8 cellular contexts compared by ENCODE assay signal in the genomic region with DNA sequence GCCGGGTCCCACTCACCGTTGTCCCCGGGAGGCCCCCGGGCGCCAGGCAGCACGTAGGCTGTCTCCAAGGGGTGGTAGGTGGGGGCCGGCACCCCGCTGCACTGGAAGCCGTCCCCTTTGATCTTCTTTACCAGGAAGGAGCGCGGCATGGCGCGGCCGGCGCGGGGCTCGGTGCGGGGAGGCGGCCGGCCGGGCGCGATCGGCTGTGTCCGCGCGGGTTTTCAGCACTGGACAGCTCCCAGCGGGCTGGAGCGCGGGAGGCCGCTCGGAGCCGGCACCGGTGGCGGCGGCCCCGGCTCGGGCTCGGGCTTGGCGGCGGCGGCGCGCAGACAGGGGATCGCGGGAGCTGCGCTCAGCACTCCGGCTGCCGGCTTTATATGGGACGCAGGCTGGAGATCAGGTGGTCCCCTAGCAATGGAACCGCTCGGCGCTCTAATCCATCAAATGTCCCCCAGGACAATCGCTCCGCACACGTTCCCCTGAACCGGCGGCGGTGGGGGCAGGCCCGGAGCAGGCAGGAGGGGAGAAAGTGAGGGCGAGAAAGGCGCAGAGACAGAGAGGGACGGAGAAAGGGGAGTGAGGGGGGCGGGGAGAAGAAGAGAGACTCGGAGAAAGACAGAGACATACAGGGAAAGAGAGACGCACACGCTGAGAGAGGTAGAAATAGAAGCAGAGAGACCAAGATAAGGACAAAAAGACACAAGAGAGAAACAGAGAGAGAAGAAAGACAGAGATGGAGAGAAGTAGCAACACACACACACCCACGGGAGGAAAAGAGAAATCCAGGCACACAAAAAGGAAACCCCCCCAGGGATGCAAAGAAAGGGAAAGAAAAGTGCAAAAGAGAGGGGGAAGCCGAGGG.
DNase-seq lines count a peak whose midpoint lies in the region; ATAC-seq and TF ChIP-seq lines count a peak whose summit lies in the region.

A gene (minus strand): TSS at position 350 of the 862 bp plus-strand sequence. CDS start 201 bp downstream, at position 149.

- no peak for TF ChIP-seq EP300 in Ishikawa (IDR thresholded peaks at IDR 0.05; ENCODE audit: borderline replicate concordance)

- peak in 13 of 14 donors; percentile 13 to 86 (median 29) for DNase-seq in C1 segment of cervical spinal cord (lab: John Stamatoyannopoulos, UW)
- peak; percentile 14 to 30 (median 26) for DNase-seq in activated CD4-positive, CD25-positive, alpha-beta regulatory T cell (lab: John Stamatoyannopoulos, UW)
- DNase-seq in cardiac fibroblast (ENCODE audit: low read depth in 2 of 2) = peak; percentile 53 to 80
- DNase-seq in islet precursor cell = peak; percentile 90
- peak; percentile 38 to 53 (median 39) for DNase-seq in stimulated activated CD4-positive, alpha-beta T cell treated with anti-CD3 and anti-CD28 coated beads, Interleukin-1b, Interleukin-23, amount 100 ng/mL, for 24 hours (ENCODE audit: low read depth in 4 of 4, low spot score in 1 of 4)

- TF ChIP-seq RAD21 in Ishikawa (IDR thresholded peaks at IDR 0.05; ENCODE audit: low read depth) = no peak

- no peak for TF ChIP-seq CTCF in cardiac fibroblast (IDR thresholded peaks at IDR 0.05; ENCODE audit: low read depth, low read length)

- no peak for ATAC-seq in GM18873 (IDR thresholded peaks at IDR 0.05; ENCODE audit: low FRiP score, unreplicated experiment)
- no peak for ATAC-seq in GM21526 (IDR thresholded peaks at IDR 0.05; ENCODE audit: low FRiP score, unreplicated experiment)

- H3K4me3 ChIP-seq in cardiac fibroblast (replicated peaks in 1 of 2; ENCODE audit: low read depth in 2 of 2, low read length in 2 of 2) = no peak within 1 kb of the TSS

TF ChIP-seq in Ishikawa, 13 proteins besides CTCF, POLR2A, EP300 and RAD21:
- TF ChIP-seq TAF1 (IDR thresholded peaks at IDR 0.05; ENCODE audit: low read depth) (no peak), EGR1 (IDR thresholded peaks at IDR 0.05) (no peak), CEBPB (IDR thresholded peaks at IDR 0.05) (no peak)
- TF ChIP-seq, protein P1, sequence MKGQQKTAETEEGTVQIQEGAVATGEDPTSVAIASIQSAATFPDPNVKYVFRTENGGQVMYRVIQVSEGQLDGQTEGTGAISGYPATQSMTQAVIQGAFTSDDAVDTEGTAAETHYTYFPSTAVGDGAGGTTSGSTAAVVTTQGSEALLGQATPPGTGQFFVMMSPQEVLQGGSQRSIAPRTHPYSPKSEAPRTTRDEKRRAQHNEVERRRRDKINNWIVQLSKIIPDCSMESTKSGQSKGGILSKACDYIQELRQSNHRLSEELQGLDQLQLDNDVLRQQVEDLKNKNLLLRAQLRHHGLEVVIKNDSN (IDR thresholded peaks at IDR 0.05) = no peak
- TF ChIP-seq, protein P2, sequence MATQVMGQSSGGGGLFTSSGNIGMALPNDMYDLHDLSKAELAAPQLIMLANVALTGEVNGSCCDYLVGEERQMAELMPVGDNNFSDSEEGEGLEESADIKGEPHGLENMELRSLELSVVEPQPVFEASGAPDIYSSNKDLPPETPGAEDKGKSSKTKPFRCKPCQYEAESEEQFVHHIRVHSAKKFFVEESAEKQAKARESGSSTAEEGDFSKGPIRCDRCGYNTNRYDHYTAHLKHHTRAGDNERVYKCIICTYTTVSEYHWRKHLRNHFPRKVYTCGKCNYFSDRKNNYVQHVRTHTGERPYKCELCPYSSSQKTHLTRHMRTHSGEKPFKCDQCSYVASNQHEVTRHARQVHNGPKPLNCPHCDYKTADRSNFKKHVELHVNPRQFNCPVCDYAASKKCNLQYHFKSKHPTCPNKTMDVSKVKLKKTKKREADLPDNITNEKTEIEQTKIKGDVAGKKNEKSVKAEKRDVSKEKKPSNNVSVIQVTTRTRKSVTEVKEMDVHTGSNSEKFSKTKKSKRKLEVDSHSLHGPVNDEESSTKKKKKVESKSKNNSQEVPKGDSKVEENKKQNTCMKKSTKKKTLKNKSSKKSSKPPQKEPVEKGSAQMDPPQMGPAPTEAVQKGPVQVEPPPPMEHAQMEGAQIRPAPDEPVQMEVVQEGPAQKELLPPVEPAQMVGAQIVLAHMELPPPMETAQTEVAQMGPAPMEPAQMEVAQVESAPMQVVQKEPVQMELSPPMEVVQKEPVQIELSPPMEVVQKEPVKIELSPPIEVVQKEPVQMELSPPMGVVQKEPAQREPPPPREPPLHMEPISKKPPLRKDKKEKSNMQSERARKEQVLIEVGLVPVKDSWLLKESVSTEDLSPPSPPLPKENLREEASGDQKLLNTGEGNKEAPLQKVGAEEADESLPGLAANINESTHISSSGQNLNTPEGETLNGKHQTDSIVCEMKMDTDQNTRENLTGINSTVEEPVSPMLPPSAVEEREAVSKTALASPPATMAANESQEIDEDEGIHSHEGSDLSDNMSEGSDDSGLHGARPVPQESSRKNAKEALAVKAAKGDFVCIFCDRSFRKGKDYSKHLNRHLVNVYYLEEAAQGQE (IDR thresholded peaks at IDR 0.05; ENCODE audit: low read depth) = peak; percentile 93

Comparison
In these comparisons a context has a peak if more than half of its experiments do, and no peak if none do; other contexts are left out.
1. DNase-seq: peak in every context shown above with its lines; median percentile 90 in islet precursor cell; 66 in cardiac fibroblast; 39 in stimulated activated CD4-positive, alpha-beta T cell treated with anti-CD3 and anti-CD28 coated beads, Interleukin-1b, Interleukin-23, amount 100 ng/mL, for 24 hours; 29 in C1 segment of cervical spinal cord; 26 in activated CD4-positive, CD25-positive, alpha-beta regulatory T cell.